In the genomic region with DNA sequence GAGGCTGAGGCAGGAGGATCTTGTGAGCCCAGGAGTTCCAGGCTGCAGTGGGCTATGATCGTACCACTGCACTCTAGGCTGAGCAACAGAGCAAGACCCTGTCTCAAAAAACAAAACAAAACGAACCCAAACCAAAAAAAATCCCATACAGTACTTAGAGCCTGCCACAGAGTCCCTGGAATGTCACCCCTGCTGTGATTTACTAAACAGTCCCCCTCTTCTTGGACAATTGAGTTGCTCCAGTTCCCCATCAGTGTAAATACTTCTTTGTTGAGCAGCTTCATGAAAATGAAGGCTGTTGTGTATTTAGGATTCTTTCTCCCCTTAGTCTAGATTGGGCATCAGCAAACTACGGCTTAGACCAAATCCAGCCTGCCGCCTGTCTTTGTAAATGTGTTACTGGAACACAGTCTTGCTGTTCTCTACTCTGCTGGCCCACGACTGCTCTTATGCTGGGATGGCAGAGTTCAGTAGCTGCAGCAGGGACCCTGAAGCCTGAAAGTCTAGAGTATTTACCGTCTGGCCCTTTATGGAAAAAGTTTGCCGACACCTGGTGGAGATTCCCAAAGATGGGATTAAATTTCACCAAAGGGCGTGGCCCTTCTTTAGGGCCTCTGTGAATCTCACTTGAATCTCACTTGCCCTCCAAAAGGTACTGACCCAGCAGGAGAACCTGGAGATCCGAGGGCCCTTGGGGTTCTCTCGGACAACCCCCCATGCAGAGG, we compare ENCODE assay signal across 1 cellular context.
TF ChIP-seq lines count a peak whose summit lies in the region.

No MANE protein-coding gene starts in this region.

TF ChIP-seq in H1, 55 proteins besides CTCF, POLR2A, EP300 and RAD21:
- no peak for TF ChIP-seq CREB1 (IDR thresholded peaks at IDR 0.05)
- TF ChIP-seq, protein P1, sequence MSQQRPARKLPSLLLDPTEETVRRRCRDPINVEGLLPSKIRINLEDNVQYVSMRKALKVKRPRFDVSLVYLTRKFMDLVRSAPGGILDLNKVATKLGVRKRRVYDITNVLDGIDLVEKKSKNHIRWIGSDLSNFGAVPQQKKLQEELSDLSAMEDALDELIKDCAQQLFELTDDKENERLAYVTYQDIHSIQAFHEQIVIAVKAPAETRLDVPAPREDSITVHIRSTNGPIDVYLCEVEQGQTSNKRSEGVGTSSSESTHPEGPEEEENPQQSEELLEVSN (IDR thresholded peaks at IDR 0.05): no peak
- TF ChIP-seq CBX8 (IDR thresholded peaks at IDR 0.05; ENCODE audit: borderline replicate concordance, low read depth, low read length): no peak
- TF ChIP-seq BRCA1 (IDR thresholded peaks at IDR 0.05; ENCODE audit: low read depth, low read length): no peak
- TF ChIP-seq, protein P2, sequence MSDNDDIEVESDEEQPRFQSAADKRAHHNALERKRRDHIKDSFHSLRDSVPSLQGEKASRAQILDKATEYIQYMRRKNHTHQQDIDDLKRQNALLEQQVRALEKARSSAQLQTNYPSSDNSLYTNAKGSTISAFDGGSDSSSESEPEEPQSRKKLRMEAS (IDR thresholded peaks at IDR 0.05): no peak
- peak; percentile 80 for TF ChIP-seq TEAD4 (IDR thresholded peaks at IDR 0.05; ENCODE audit: low read depth, low read length)
- TF ChIP-seq TBP (IDR thresholded peaks at IDR 0.05; ENCODE audit: low read depth, low read length): no peak
- no peak for TF ChIP-seq POLR2AphosphoS5 (IDR thresholded peaks at IDR 0.05; ENCODE audit: low read depth, low read length)
